In the genomic region with DNA sequence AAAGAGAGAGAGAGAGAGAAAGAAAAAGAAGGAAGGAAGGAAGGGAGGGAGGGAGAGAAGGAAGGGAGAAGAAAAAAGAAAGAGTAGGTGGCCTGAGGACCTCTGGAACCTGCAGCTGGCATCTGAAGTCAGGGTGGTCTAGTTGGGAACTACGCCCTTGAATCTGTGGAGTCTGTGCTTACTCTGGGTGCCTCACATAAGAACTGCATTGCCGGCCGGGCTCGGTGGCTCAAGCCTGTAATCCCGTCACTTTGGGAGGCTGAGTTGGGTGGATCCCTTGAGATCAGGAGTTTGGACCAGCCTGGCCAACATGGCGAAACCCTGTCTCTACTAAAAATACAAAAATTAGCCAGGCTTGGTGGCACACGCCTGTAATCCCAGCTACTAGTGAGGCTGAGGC, we compare ENCODE assay signal across 18 cellular contexts.
"Had no signal": no experiment of that assay in that cellular context is flagged by ENCODE, and none has a peak within 500 bp of the region (broad histone marks: within the 10 kb centered on the region; RNA-seq: fewer than 3 reads in every experiment).

No MANE protein-coding gene starts in this region.

- H3K36me3 ChIP-seq: heart right ventricle, left ventricle myocardium inferior, lower lobe of right lung, right atrium auricular region, suprapubic skin, thyroid gland had no signal

- H3K9me3 ChIP-seq: heart right ventricle, left ventricle myocardium inferior, lower lobe of right lung, right atrium auricular region, suprapubic skin, thyroid gland had no signal

- H3K27me3 ChIP-seq: right atrium auricular region, thyroid gland had no signal

- H3K4me1 Mint-ChIP-seq: immature natural killer cell, memory B cell, natural killer cell, neural crest cell had no signal

- ATAC-seq: esophagus mucosa, heart right ventricle, left cardiac atrium, lower lobe of right lung, natural killer cell had no signal

- H3K27ac ChIP-seq: heart right ventricle, left ventricle myocardium inferior, lower lobe of right lung, right atrium auricular region, suprapubic skin, thyroid gland had no signal

- H3K36me3 Mint-ChIP-seq: immature natural killer cell, memory B cell, mesothelial cell of epicardium, natural killer cell, type B pancreatic cell had no signal

- H3K4me3 Mint-ChIP-seq: immature natural killer cell, memory B cell, mesothelial cell of epicardium, natural killer cell, neural crest cell, type B pancreatic cell had no signal

- H3K4me1 ChIP-seq: heart right ventricle, left ventricle myocardium inferior, lower lobe of right lung, right atrium auricular region, suprapubic skin, thyroid gland had no signal

- DNase-seq: effector memory CD4-positive, alpha-beta T cell; heart right ventricle; immature natural killer cell; left cardiac atrium; left ventricle myocardium inferior; lower lobe of right lung; natural killer cell; small intestine; stimulated activated CD4-positive, alpha-beta T cell treated with anti-CD3 and anti-CD28 coated beads, Interleukin-12 subunit alpha, Interleukin-12 subunit beta, amount 100 ng/mL, for 4 hours; stimulated activated naive CD4-positive, alpha-beta T cell treated with Interleukin-2 at 50 U/mL for 16 hours; thyroid gland had no signal

- H3K9me3 Mint-ChIP-seq: immature natural killer cell, memory B cell, mesothelial cell of epicardium, natural killer cell, neural crest cell, type B pancreatic cell had no signal

- H3K4me3 ChIP-seq: heart right ventricle, left ventricle myocardium inferior, lower lobe of right lung, right atrium auricular region, suprapubic skin, thyroid gland had no signal

- H3K27ac Mint-ChIP-seq: immature natural killer cell, memory B cell, mesothelial cell of epicardium, natural killer cell, type B pancreatic cell had no signal
